In genomic region chr6:166361080-166361429, GRCh38 we compare ENCODE assay signal across 1 cellular context.
A peak's percentile ranks its signal among the peaks of the same experiment; 100 is the strongest.
TF ChIP-seq lines count a peak whose summit lies in the region.

No MANE protein-coding gene starts in this region.

TF ChIP-seq in HepG2, 621 proteins besides CTCF, POLR2A, EP300 and RAD21 (continued from another document):
- TF ChIP-seq MLX (CRISPR knock-in tag; IDR thresholded peaks at IDR 0.05) = peak; percentile 99
- TF ChIP-seq ZNF549 (CRISPR knock-in tag; IDR thresholded peaks at IDR 0.05) = no peak
- peak; percentile 82; the same call in 1 of the 2 replicates for TF ChIP-seq ZNF761 (CRISPR knock-in tag; conservative IDR thresholded peaks at IDR 0.05)
- TF ChIP-seq, protein P1, sequence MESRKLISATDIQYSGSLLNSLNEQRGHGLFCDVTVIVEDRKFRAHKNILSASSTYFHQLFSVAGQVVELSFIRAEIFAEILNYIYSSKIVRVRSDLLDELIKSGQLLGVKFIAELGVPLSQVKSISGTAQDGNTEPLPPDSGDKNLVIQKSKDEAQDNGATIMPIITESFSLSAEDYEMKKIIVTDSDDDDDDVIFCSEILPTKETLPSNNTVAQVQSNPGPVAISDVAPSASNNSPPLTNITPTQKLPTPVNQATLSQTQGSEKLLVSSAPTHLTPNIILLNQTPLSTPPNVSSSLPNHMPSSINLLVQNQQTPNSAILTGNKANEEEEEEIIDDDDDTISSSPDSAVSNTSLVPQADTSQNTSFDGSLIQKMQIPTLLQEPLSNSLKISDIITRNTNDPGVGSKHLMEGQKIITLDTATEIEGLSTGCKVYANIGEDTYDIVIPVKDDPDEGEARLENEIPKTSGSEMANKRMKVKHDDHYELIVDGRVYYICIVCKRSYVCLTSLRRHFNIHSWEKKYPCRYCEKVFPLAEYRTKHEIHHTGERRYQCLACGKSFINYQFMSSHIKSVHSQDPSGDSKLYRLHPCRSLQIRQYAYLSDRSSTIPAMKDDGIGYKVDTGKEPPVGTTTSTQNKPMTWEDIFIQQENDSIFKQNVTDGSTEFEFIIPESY (CRISPR knock-in tag; IDR thresholded peaks at IDR 0.05) = peak; percentile 86
- TF ChIP-seq ZMAT3 (CRISPR knock-in tag; conservative IDR thresholded peaks at IDR 0.05) = peak; percentile 86
- TF ChIP-seq ZNF432 (CRISPR knock-in tag; IDR thresholded peaks at IDR 0.05; ENCODE audit: borderline replicate concordance) = no peak
- TF ChIP-seq ARID2 (CRISPR knock-in tag; IDR thresholded peaks at IDR 0.05; ENCODE audit: borderline replicate concordance) = no peak; the same call in 1 of the 2 replicates
- TF ChIP-seq MAFK (conservative IDR thresholded peaks at IDR 0.05 in 1 of 2, IDR thresholded peaks at IDR 0.05 in 1 of 2; ENCODE audit: low read length in 2 of 2) = peak; percentile 11 to 35; a peak in 2 of 4 replicates
- TF ChIP-seq ZNF33A (CRISPR knock-in tag; IDR thresholded peaks at IDR 0.05; ENCODE audit: borderline replicate concordance) = no peak
- TF ChIP-seq ZNF280D (CRISPR knock-in tag; IDR thresholded peaks at IDR 0.05) = peak; percentile 64; the same call in 1 of the 2 replicates
- TF ChIP-seq RORA (CRISPR knock-in tag; IDR thresholded peaks at IDR 0.05) = 0 out of 2 replicates have a peak, but pooled peaks have one; percentile 20
- TF ChIP-seq ZNF839 (CRISPR knock-in tag; IDR thresholded peaks at IDR 0.05; ENCODE audit: borderline replicate concordance) = no peak
- 0 out of 2 replicates have a peak, but pooled peaks have one; percentile 46 for TF ChIP-seq HNRNPL (IDR thresholded peaks at IDR 0.05; ENCODE audit: low read depth, low read length)
- TF ChIP-seq ZNF747 (CRISPR knock-in tag; IDR thresholded peaks at IDR 0.05; ENCODE audit: borderline replicate concordance) = peak; percentile 95
